In the genomic region with DNA sequence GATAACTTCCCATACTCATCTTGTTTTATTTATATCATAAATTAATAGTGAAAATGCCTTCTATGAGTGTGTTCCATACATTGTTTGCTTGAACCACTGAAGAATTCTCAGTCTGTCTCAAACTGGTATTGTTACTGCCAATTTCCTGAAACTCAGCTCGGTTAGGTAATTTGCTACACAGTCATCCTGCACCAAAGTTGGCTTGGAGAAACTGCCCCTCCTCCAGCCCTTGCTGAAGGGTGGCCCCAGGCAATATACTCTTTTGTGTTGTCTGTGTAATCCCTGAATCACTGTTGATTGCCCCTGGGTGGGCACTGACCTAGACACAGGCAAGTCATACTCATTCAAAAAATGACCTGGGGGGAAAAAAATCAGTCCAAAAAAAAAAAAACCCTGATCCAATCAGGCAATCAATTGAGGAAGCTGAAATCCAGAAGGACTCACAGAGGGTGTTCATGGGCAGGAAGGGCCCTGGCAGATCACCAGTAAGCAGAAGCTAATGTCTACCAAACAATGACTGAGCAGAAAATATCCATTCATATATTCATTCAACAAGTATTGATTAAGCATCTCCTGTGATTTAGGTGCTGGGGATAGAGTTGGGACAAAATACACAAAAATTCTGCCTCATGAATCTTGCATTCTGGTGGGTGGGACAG, we compare ENCODE assay signal across 9 cellular contexts. TPM values are rescaled to one million over a fixed set of nuclear protein-coding genes. Genes with fewer than 3 reads are reported as not detected.
DNase-seq lines count a peak whose midpoint lies in the region; ATAC-seq and TF ChIP-seq lines count a peak whose summit lies in the region.
"Had no signal": no experiment of that assay in that cellular context is flagged by ENCODE, and none has a peak within 500 bp of the region (broad histone marks: within the 10 kb centered on the region; RNA-seq: fewer than 3 reads in every experiment).

No MANE protein-coding gene starts in this region.

- H3K27me3 Mint-ChIP-seq in CD4-positive, alpha-beta T cell = peaks cover 20% of the 10 kb centered on the region
- H3K27me3 Mint-ChIP-seq: IgD-negative memory B cell had no signal

- H3K27me3 ChIP-seq in CD4-positive, alpha-beta T cell (ENCODE audit: control insufficient read depth, insufficient read depth, low read length) = peaks cover 15% of the 10 kb centered on the region

- CTCF ChIA-PET in CD4-positive, alpha-beta T cell (lab: Charles Lee) = interaction anchor here (0.9 kb wide), 1 partner anchor 19 kb away, joined by 3 read pairs; no protein-coding TSS in a partner anchor

- POLR2A ChIA-PET in CD4-positive, alpha-beta T cell (lab: Charles Lee) = no interaction called here

- H3K27ac Mint-ChIP-seq in CD4-positive, alpha-beta T cell = no peak overlapping the region
- H3K27ac Mint-ChIP-seq: IgD-negative memory B cell had no signal

- no peak overlapping the region for H3K27ac ChIP-seq in CD4-positive, alpha-beta T cell (ENCODE audit: low read depth, low read length)
- peak overlapping the region in 1 of 2 donors; percentile 58 for H3K27ac ChIP-seq in coronary artery

- no peak overlapping the region for H3K4me3 Mint-ChIP-seq in CD4-positive, alpha-beta T cell

- intact Hi-C loops in CD4-positive, alpha-beta T cell (cut with DNase I, micrococcal nuclease) = no loop called here

- no peaks in the 10 kb centered on the region for H3K9me3 Mint-ChIP-seq in CD4-positive, alpha-beta T cell
- H3K9me3 Mint-ChIP-seq: IgD-negative memory B cell had no signal

- peaks cover 3% of the 10 kb centered on the region for H3K36me3 Mint-ChIP-seq in CD4-positive, alpha-beta T cell (ENCODE audit: low read depth)
- H3K36me3 Mint-ChIP-seq: IgD-negative memory B cell had no signal

- H3K9me3 ChIP-seq in CD4-positive, alpha-beta T cell (ENCODE audit: control insufficient read depth, low read length) = no peaks in the 10 kb centered on the region

- peak; percentile 48 for ATAC-seq in GM21717 (IDR thresholded peaks at IDR 0.05; ENCODE audit: unreplicated experiment)
- ATAC-seq in CD4-positive, alpha-beta T cell (ENCODE audit: poor library complexity) = no peak

- no peak overlapping the region for H3K4me3 ChIP-seq in coronary artery

- DNase-seq in GM04504 (ENCODE audit: low read depth) (peak; percentile 30), NCI-H2029 treated with DMSO at 0.1 percent for 48 hours (lab: John Stamatoyannopoulos, UW) (peak; percentile 55), fibroblast of peridontal ligament (ENCODE audit: extremely low read depth) (peak; percentile 72), coronary artery (ENCODE audit: low spot score) (no peak), occipital lobe (lab: John Stamatoyannopoulos, UW) (no peak)
- no peak for DNase-seq in CD4-positive, alpha-beta T cell
- DNase-seq in activated effector memory CD4-positive, alpha-beta T cell treated with Interleukin-2 at 50 U/mL for 16 hours = no peak

- TF ChIP-seq CTCF in CD4-positive, alpha-beta T cell (IDR thresholded peaks at IDR 0.05) = no peak
- no peak for TF ChIP-seq CTCF in coronary artery (IDR thresholded peaks at IDR 0.05)

- peaks cover 12% of the 10 kb centered on the region for H3K4me1 Mint-ChIP-seq in CD4-positive, alpha-beta T cell (ENCODE audit: low read depth)

RNA-seq across cellular contexts. Expression of a gene that starts 3.8 kb away (rescaled TPM):
- total RNA-seq in CD4-positive, alpha-beta T cell = 10 to 100 TPM in 1 of 2 experiments, 1 to 10 TPM in 1; 8.7 to 10.2 TPM
- 82.2 TPM for total RNA-seq in occipital lobe

Comparison
In these comparisons a context has a peak if more than half of its experiments do, and no peak if none do; other contexts are left out.
1. DNase-seq: peak in GM04504 (single experiment), NCI-H2029 treated with DMSO at 0.1 percent for 48 hours (single experiment) and fibroblast of peridontal ligament (single experiment); none in CD4-positive, alpha-beta T cell (0 of 10), activated effector memory CD4-positive, alpha-beta T cell treated with Interleukin-2 at 50 U/mL for 16 hours (single experiment), coronary artery (single experiment) and occipital lobe (single experiment).